ENCODE assay signal across 21 cellular contexts in genomic region chr2:240325006-240325653, GRCh38.
"Had no signal": no experiment of that assay in that cellular context is flagged by ENCODE, and none has a peak within 500 bp of the region (broad histone marks: within the 10 kb centered on the region; RNA-seq: fewer than 3 reads in every experiment).

No MANE protein-coding gene starts in this region.

- ATAC-seq: activated CD8-positive, alpha-beta T cell treated with anti-CD3 and anti-CD28 coated beads for 36 hours; activated T-cell treated with anti-CD3 and anti-CD28 coated beads, Interleukin-2, amount 50 U/mL, for 4 hours; SK-N-SH treated with all-trans-retinoic acid at 6 μM for 48 hours had no signal

- H3K4me2 ChIP-seq: hepatocyte, smooth muscle cell had no signal

- H3K9me3 Mint-ChIP-seq: activated B cell treated with CpG ODN at 0.5 μM for 24 hours; activated CD8-positive, alpha-beta T cell treated with anti-CD3 and anti-CD28 coated beads for 36 hours; activated T-cell treated with anti-CD3 and anti-CD28 coated beads, Interleukin-2, amount 50 U/mL, for 4 hours; neural crest cell had no signal

- H3K9me3 ChIP-seq: esophagus squamous epithelium, ovary, right lobe of liver, testis, upper lobe of left lung had no signal

- H3K4me3 ChIP-seq: esophagus squamous epithelium, hepatocyte, ovary, right lobe of liver, smooth muscle cell, testis, upper lobe of left lung had no signal

- H3K27ac ChIP-seq: foreskin keratinocyte, hepatocyte, ovary, right lobe of liver, testis, upper lobe of left lung had no signal

- H3K4me3 Mint-ChIP-seq: activated B cell treated with CpG ODN at 0.5 μM for 24 hours; activated CD8-positive, alpha-beta T cell treated with anti-CD3 and anti-CD28 coated beads for 36 hours; activated T-cell treated with anti-CD3 and anti-CD28 coated beads, Interleukin-2, amount 50 U/mL, for 4 hours; neural crest cell had no signal

- H3K36me3 ChIP-seq: esophagus squamous epithelium, ovary, right lobe of liver, upper lobe of left lung had no signal

- H2AFZ ChIP-seq: hepatocyte had no signal

- H3K4me1 ChIP-seq: foreskin keratinocyte, right lobe of liver, upper lobe of left lung had no signal

- H3K27me3 Mint-ChIP-seq: activated CD8-positive, alpha-beta T cell treated with anti-CD3 and anti-CD28 coated beads for 36 hours had no signal

- H3K27ac Mint-ChIP-seq: activated B cell treated with CpG ODN at 0.5 μM for 24 hours; activated CD8-positive, alpha-beta T cell treated with anti-CD3 and anti-CD28 coated beads for 36 hours had no signal

- H3K4me1 Mint-ChIP-seq: activated B cell treated with CpG ODN at 0.5 μM for 24 hours had no signal

- H3K27me3 ChIP-seq: foreskin keratinocyte, hepatocyte, ovary, right lobe of liver, testis, upper lobe of left lung had no signal

- DNase-seq: activated B cell treated with CpG ODN at 0.5 μM for 24 hours; activated CD4-positive, alpha-beta T cell treated with anti-CD3 and anti-CD28 coated beads for 4 hours; activated CD8-positive, alpha-beta memory T cell treated with anti-CD3 and anti-CD28 coated beads, Interleukin-2, amount 50 U/mL, for 4 hours; activated CD8-positive, alpha-beta T cell treated with anti-CD3 and anti-CD28 coated beads for 36 hours; activated naive CD4-positive, alpha-beta T cell treated with anti-CD3 and anti-CD28 coated beads, Interleukin-2, amount 50 U/mL, for 16 hours; activated T-cell treated with anti-CD3 and anti-CD28 coated beads, Interleukin-2, amount 50 U/mL, for 4 hours; aorta; effector CD8-positive, alpha-beta T cell; esophagus squamous epithelium; stimulated activated CD4-positive, alpha-beta T cell treated with anti-CD3 and anti-CD28 coated beads, Interleukin-4, amount 100 ng/mL, for 1 hour; T-helper 1 cell; T-helper 9 cell had no signal
